ENCODE assay signal across 1 cellular context in the genomic region with DNA sequence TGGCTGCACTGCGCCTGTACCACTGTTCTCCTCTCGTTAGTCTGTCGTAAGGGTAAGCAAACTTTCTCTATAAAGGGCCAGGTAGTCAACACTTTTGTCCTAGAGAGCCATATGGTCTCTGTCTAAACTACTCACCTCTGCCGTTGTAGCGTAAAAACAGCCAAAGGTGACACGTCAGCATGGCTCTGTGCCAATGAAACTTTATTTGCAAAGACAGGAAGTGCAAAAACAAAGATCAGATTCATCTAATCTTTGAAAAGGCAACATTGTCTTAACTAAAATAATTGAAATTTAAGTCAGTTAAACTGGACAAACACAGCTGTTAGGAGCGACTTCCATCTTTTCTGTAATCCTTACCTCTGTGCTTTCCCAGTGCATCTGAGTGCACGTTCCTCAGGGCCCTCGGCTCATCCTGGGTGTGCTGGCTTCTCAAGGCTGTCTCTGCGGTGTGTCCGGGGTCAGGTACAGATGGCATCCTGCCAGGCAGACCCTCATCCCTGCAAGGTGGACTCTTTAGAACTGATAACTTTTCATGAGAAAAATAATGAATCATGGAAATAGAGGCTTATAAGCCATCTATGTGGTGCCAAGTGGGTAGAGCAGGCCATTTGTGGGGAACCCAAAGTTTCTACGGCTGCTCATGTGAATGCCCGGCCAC.
TF ChIP-seq lines count a peak whose summit lies in the region.

No MANE protein-coding gene starts in this region.

TF ChIP-seq in K562, 482 proteins besides CTCF, POLR2A, EP300 and RAD21 (continued from another document):
- TF ChIP-seq, protein P1, sequence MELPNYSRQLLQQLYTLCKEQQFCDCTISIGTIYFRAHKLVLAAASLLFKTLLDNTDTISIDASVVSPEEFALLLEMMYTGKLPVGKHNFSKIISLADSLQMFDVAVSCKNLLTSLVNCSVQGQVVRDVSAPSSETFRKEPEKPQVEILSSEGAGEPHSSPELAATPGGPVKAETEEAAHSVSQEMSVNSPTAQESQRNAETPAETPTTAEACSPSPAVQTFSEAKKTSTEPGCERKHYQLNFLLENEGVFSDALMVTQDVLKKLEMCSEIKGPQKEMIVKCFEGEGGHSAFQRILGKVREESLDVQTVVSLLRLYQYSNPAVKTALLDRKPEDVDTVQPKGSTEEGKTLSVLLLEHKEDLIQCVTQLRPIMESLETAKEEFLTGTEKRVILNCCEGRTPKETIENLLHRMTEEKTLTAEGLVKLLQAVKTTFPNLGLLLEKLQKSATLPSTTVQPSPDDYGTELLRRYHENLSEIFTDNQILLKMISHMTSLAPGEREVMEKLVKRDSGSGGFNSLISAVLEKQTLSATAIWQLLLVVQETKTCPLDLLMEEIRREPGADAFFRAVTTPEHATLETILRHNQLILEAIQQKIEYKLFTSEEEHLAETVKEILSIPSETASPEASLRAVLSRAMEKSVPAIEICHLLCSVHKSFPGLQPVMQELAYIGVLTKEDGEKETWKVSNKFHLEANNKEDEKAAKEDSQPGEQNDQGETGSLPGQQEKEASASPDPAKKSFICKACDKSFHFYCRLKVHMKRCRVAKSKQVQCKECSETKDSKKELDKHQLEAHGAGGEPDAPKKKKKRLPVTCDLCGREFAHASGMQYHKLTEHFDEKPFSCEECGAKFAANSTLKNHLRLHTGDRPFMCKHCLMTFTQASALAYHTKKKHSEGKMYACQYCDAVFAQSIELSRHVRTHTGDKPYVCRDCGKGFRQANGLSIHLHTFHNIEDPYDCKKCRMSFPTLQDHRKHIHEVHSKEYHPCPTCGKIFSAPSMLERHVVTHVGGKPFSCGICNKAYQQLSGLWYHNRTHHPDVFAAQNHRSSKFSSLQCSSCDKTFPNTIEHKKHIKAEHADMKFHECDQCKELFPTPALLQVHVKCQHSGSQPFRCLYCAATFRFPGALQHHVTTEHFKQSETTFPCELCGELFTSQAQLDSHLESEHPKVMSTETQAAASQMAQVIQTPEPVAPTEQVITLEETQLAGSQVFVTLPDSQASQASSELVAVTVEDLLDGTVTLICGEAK (IDR thresholded peaks at IDR 0.05), result peak; percentile 68
- TF ChIP-seq, protein P1 (CRISPR knock-in tag; IDR thresholded peaks at IDR 0.05), result no peak
- peak; percentile 49; the same call in 1 of the 2 replicates for TF ChIP-seq NFIC (IDR thresholded peaks at IDR 0.05)
